In genomic region chr20:10359621-10360040, GRCh38 we compare ENCODE assay signal across 1 cellular context.
A peak's percentile ranks its signal among the peaks of the same experiment; 100 is the strongest.
TF ChIP-seq lines count a peak whose summit lies in the region.

No MANE protein-coding gene starts in this region.

TF ChIP-seq in GM12878, 131 proteins besides CTCF, POLR2A, EP300 and RAD21 (continued from another document and continues in another):
- TF ChIP-seq REST (IDR thresholded peaks at IDR 0.05; ENCODE audit: low read depth, low read length), result no peak
- no peak for TF ChIP-seq YY1 (IDR thresholded peaks at IDR 0.05; ENCODE audit: low read depth, low read length)
- no peak for TF ChIP-seq HDAC2 (IDR thresholded peaks at IDR 0.05)
- peak; percentile 23 for TF ChIP-seq SKIL (IDR thresholded peaks at IDR 0.05; ENCODE audit: low read depth, poor library complexity, severe bottlenecking)
- TF ChIP-seq TARDBP (IDR thresholded peaks at IDR 0.05; ENCODE audit: borderline replicate concordance), result no peak
- no peak for TF ChIP-seq JUNB (IDR thresholded peaks at IDR 0.05)
- no peak for TF ChIP-seq SP1 (IDR thresholded peaks at IDR 0.05; ENCODE audit: low read depth, low read length)
- peak; percentile 100 for TF ChIP-seq MLLT1 (IDR thresholded peaks at IDR 0.05)
- TF ChIP-seq, protein P1, sequence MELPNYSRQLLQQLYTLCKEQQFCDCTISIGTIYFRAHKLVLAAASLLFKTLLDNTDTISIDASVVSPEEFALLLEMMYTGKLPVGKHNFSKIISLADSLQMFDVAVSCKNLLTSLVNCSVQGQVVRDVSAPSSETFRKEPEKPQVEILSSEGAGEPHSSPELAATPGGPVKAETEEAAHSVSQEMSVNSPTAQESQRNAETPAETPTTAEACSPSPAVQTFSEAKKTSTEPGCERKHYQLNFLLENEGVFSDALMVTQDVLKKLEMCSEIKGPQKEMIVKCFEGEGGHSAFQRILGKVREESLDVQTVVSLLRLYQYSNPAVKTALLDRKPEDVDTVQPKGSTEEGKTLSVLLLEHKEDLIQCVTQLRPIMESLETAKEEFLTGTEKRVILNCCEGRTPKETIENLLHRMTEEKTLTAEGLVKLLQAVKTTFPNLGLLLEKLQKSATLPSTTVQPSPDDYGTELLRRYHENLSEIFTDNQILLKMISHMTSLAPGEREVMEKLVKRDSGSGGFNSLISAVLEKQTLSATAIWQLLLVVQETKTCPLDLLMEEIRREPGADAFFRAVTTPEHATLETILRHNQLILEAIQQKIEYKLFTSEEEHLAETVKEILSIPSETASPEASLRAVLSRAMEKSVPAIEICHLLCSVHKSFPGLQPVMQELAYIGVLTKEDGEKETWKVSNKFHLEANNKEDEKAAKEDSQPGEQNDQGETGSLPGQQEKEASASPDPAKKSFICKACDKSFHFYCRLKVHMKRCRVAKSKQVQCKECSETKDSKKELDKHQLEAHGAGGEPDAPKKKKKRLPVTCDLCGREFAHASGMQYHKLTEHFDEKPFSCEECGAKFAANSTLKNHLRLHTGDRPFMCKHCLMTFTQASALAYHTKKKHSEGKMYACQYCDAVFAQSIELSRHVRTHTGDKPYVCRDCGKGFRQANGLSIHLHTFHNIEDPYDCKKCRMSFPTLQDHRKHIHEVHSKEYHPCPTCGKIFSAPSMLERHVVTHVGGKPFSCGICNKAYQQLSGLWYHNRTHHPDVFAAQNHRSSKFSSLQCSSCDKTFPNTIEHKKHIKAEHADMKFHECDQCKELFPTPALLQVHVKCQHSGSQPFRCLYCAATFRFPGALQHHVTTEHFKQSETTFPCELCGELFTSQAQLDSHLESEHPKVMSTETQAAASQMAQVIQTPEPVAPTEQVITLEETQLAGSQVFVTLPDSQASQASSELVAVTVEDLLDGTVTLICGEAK (IDR thresholded peaks at IDR 0.05; ENCODE audit: borderline replicate concordance), result no peak
- no peak for TF ChIP-seq RCOR1 (conservative IDR thresholded peaks at IDR 0.05; ENCODE audit: low read depth, low read length)
- peak; percentile 26 to 40; a peak in 1 of 4 replicates for TF ChIP-seq BHLHE40 (IDR thresholded peaks at IDR 0.05; ENCODE audit: borderline replicate concordance in 1 of 2, low read depth in 2 of 2, low read length in 1 of 2)
- TF ChIP-seq CHD4 (IDR thresholded peaks at IDR 0.05), result no peak
- TF ChIP-seq CHD2 (IDR thresholded peaks at IDR 0.05; ENCODE audit: borderline replicate concordance, low read depth, low read length), result no peak
- no peak for TF ChIP-seq ZSCAN29 (IDR thresholded peaks at IDR 0.05)
- TF ChIP-seq BMI1 (IDR thresholded peaks at IDR 0.05; ENCODE audit: borderline replicate concordance), result no peak
- peak; percentile 92 for TF ChIP-seq PKNOX1 (IDR thresholded peaks at IDR 0.05)
- TF ChIP-seq ZBED1 (IDR thresholded peaks at IDR 0.05; ENCODE audit: borderline replicate concordance), result no peak
- TF ChIP-seq PBX3 (IDR thresholded peaks at IDR 0.05; ENCODE audit: insufficient replicate concordance, low read depth, low read length), result peak; percentile 43
- TF ChIP-seq, protein P2, sequence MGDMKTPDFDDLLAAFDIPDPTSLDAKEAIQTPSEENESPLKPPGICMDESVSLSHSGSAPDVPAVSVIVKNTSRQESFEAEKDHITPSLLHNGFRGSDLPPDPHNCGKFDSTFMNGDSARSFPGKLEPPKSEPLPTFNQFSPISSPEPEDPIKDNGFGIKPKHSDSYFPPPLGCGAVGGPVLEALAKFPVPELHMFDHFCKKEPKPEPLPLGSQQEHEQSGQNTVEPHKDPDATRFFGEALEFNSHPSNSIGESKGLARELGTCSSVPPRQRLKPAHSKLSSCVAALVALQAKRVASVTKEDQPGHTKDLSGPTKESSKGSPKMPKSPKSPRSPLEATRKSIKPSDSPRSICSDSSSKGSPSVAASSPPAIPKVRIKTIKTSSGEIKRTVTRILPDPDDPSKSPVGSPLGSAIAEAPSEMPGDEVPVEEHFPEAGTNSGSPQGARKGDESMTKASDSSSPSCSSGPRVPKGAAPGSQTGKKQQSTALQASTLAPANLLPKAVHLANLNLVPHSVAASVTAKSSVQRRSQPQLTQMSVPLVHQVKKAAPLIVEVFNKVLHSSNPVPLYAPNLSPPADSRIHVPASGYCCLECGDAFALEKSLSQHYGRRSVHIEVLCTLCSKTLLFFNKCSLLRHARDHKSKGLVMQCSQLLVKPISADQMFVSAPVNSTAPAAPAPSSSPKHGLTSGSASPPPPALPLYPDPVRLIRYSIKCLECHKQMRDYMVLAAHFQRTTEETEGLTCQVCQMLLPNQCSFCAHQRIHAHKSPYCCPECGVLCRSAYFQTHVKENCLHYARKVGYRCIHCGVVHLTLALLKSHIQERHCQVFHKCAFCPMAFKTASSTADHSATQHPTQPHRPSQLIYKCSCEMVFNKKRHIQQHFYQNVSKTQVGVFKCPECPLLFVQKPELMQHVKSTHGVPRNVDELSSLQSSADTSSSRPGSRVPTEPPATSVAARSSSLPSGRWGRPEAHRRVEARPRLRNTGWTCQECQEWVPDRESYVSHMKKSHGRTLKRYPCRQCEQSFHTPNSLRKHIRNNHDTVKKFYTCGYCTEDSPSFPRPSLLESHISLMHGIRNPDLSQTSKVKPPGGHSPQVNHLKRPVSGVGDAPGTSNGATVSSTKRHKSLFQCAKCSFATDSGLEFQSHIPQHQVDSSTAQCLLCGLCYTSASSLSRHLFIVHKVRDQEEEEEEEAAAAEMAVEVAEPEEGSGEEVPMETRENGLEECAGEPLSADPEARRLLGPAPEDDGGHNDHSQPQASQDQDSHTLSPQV (IDR thresholded peaks at IDR 0.05), result no peak
- TF ChIP-seq SPI1 (IDR thresholded peaks at IDR 0.05; ENCODE audit: borderline replicate concordance, insufficient read depth, low read depth, low read length), result no peak
- TF ChIP-seq, protein P3, sequence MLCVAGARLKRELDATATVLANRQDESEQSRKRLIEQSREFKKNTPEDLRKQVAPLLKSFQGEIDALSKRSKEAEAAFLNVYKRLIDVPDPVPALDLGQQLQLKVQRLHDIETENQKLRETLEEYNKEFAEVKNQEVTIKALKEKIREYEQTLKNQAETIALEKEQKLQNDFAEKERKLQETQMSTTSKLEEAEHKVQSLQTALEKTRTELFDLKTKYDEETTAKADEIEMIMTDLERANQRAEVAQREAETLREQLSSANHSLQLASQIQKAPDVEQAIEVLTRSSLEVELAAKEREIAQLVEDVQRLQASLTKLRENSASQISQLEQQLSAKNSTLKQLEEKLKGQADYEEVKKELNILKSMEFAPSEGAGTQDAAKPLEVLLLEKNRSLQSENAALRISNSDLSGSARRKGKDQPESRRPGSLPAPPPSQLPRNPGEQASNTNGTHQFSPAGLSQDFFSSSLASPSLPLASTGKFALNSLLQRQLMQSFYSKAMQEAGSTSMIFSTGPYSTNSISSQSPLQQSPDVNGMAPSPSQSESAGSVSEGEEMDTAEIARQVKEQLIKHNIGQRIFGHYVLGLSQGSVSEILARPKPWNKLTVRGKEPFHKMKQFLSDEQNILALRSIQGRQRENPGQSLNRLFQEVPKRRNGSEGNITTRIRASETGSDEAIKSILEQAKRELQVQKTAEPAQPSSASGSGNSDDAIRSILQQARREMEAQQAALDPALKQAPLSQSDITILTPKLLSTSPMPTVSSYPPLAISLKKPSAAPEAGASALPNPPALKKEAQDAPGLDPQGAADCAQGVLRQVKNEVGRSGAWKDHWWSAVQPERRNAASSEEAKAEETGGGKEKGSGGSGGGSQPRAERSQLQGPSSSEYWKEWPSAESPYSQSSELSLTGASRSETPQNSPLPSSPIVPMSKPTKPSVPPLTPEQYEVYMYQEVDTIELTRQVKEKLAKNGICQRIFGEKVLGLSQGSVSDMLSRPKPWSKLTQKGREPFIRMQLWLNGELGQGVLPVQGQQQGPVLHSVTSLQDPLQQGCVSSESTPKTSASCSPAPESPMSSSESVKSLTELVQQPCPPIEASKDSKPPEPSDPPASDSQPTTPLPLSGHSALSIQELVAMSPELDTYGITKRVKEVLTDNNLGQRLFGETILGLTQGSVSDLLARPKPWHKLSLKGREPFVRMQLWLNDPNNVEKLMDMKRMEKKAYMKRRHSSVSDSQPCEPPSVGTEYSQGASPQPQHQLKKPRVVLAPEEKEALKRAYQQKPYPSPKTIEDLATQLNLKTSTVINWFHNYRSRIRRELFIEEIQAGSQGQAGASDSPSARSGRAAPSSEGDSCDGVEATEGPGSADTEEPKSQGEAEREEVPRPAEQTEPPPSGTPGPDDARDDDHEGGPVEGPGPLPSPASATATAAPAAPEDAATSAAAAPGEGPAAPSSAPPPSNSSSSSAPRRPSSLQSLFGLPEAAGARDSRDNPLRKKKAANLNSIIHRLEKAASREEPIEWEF (IDR thresholded peaks at IDR 0.05; ENCODE audit: insufficient replicate concordance, low read depth, low read length), result peak; percentile 88
- TF ChIP-seq NFXL1 (IDR thresholded peaks at IDR 0.05; ENCODE audit: borderline replicate concordance), result no peak
- TF ChIP-seq IKZF1 (conservative IDR thresholded peaks at IDR 0.05), result no peak; the same call in 1 of the 2 replicates
- no peak for TF ChIP-seq IRF4 (IDR thresholded peaks at IDR 0.05; ENCODE audit: low read depth, low read length)
- no peak for TF ChIP-seq KAT2A (conservative IDR thresholded peaks at IDR 0.05; ENCODE audit: control insufficient read depth, low read depth, low read length)
- TF ChIP-seq CBX5 (IDR thresholded peaks at IDR 0.05; ENCODE audit: low read depth), result no peak
- TF ChIP-seq SMAD1 (IDR thresholded peaks at IDR 0.05; ENCODE audit: low read depth, partially characterized antibody), result peak; percentile 47
- TF ChIP-seq KLF5 (IDR thresholded peaks at IDR 0.05; ENCODE audit: partially characterized antibody), result peak; percentile 26
- no peak for TF ChIP-seq KDM1A (IDR thresholded peaks at IDR 0.05; ENCODE audit: borderline replicate concordance)
- no peak for TF ChIP-seq SMAD5 (IDR thresholded peaks at IDR 0.05; ENCODE audit: low read depth)
- TF ChIP-seq TCF7 (IDR thresholded peaks at IDR 0.05; ENCODE audit: borderline replicate concordance), result no peak
- no peak for TF ChIP-seq PAX5 (IDR thresholded peaks at IDR 0.05; ENCODE audit: borderline replicate concordance, low read depth, low read length)
- TF ChIP-seq MTA3 (IDR thresholded peaks at IDR 0.05; ENCODE audit: borderline replicate concordance, low read length), result no peak
- no peak for TF ChIP-seq BACH1 (IDR thresholded peaks at IDR 0.05; ENCODE audit: borderline replicate concordance)
- TF ChIP-seq EGR1 (IDR thresholded peaks at IDR 0.05; ENCODE audit: borderline replicate concordance in 1 of 2, low read depth in 2 of 2, low read length in 2 of 2), result no peak
- no peak for TF ChIP-seq HDGF (IDR thresholded peaks at IDR 0.05)
